Comparison of ENCODE assay signal across 21 cellular contexts in the genomic region with DNA sequence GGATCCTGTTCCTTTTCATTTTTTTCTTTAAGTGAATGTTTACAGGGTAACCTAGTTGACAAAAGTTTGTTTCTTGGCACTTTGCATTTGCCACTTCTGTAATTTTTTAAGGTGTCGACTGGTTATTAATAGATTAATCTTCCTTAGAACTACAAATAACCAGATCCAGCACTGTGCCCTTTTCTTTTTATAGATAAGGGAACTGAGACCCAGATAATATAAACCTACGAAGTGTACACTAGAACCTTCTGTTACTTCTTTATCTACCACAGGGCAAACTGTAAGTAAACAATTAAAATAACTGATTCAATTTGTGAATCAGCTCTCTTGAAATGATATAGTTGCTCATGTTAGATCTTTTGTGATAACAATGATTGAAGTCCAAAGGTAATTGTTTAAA. TPM values are rescaled to one million over a fixed set of nuclear protein-coding genes. Genes with fewer than 3 reads are reported as not detected.
DNase-seq lines count a peak whose midpoint lies in the region; ATAC-seq lines count a peak whose summit lies in the region.
"Had no signal": no experiment of that assay in that cellular context is flagged by ENCODE, and none has a peak within 500 bp of the region (broad histone marks: within the 10 kb centered on the region; RNA-seq: fewer than 3 reads in every experiment).

No MANE protein-coding gene starts in this region.

- no peak overlapping the region for H3K4me2 ChIP-seq in trophoblast cell (ENCODE audit: low read length)

- H3K27ac ChIP-seq in SK-N-MC, result peak overlapping the region; percentile 65
- no peak overlapping the region for H3K27ac ChIP-seq in trophoblast cell (ENCODE audit: low read depth, low read length)
- H3K27ac ChIP-seq: right atrium auricular region, SJSA1, thyroid gland had no signal

- H3K36me3 ChIP-seq in SK-N-MC (ENCODE audit: insufficient read depth, low read length) (peaks cover 3% of the 10 kb centered on the region; the same call in 1 of the 2 replicates), trophoblast cell (ENCODE audit: control insufficient read depth in 1 of 2, insufficient read depth in 2 of 2, low read length in 2 of 2) (no peaks in the 10 kb centered on the region)
- H3K36me3 ChIP-seq: right atrium auricular region, thyroid gland had no signal

- H4K91ac ChIP-seq in trophoblast cell (ENCODE audit: low read depth, low read length), result no peak overlapping the region

- no peak overlapping the region for H2AFZ ChIP-seq in trophoblast cell (ENCODE audit: insufficient read depth, low read length, poor library complexity)

- no peak overlapping the region for H2BK120ac ChIP-seq in trophoblast cell (ENCODE audit: insufficient read depth, low read length, poor library complexity)

- H3K9ac ChIP-seq in SK-N-MC (ENCODE audit: insufficient read length) (peak overlapping the region; percentile 40), trophoblast cell (ENCODE audit: low read length) (no peak overlapping the region)

- no peak overlapping the region for H4K8ac ChIP-seq in trophoblast cell (ENCODE audit: low read depth, low read length)

- DNase-seq in NOMO-1 treated with DMSO at 0.1 percent for 48 hours (lab: John Stamatoyannopoulos, UW; ENCODE audit: unreplicated experiment), result peak; percentile 51
- DNase-seq in NOMO-1 treated with dmso at 0.1 percent for 144 hours (lab: John Stamatoyannopoulos, UW; ENCODE audit: unreplicated experiment), result no peak
- DNase-seq in SK-N-MC (ENCODE audit: low read depth, low spot score), result no peak
- no peak for DNase-seq in trophoblast cell
- DNase-seq in left lobe of liver (ENCODE audit: low spot score), result no peak
- DNase-seq in NCI-H187 treated with DMSO at 0.1 percent for 48 hours (lab: John Stamatoyannopoulos, UW), result no peak
- DNase-seq: activated CD4-positive, alpha-beta T cell treated with anti-CD3 and anti-CD28 coated beads for 48 hours; activated CD8-positive, alpha-beta memory T cell treated with anti-CD3 and anti-CD28 coated beads, Interleukin-2, amount 50 U/mL, for 4 hours; activated gamma-delta T cell; left ventricle myocardium superior; NCI-H2029 treated with DMSO at 0.1 percent for 48 hours; NCI-H510A treated with DMSO at 0.1 percent for 48 hours; occipital lobe; OCI-M1; thyroid gland had no signal

- H4K12ac ChIP-seq in trophoblast cell (ENCODE audit: low read depth, low read length), result no peak overlapping the region

- peak overlapping the region; percentile 69 for H3K27ac Mint-ChIP-seq in stimulated activated memory B cell treated with anti-CD40 and anti-IgM and Interleukin-4, amounts not matched to agents 10 μg/mL and 1 μg/mL and 100 μg/mL, for 72 hours
- H3K27ac Mint-ChIP-seq: CD14-positive monocyte; stimulated activated effector memory CD8-positive, alpha-beta T cell treated with anti-CD3 and anti-CD28 coated beads, Interleukin-12 subunit alpha, Interleukin-12 subunit beta, amount 100 ng/mL, for 72 hours had no signal

- no peaks in the 10 kb centered on the region for H3K27me3 ChIP-seq in trophoblast cell (ENCODE audit: insufficient read depth, low read length)
- H3K27me3 ChIP-seq: right atrium auricular region, SJSA1, thyroid gland had no signal

- no peak overlapping the region for H2BK12ac ChIP-seq in trophoblast cell (ENCODE audit: low read length)

- H3K36me3 Mint-ChIP-seq in stimulated activated memory B cell treated with anti-CD40 and anti-IgM and Interleukin-4, amounts not matched to agents 10 μg/mL and 1 μg/mL and 100 μg/mL, for 72 hours, result peaks cover 9% of the 10 kb centered on the region
- H3K36me3 Mint-ChIP-seq: stimulated activated effector memory CD8-positive, alpha-beta T cell treated with anti-CD3 and anti-CD28 coated beads, Interleukin-12 subunit alpha, Interleukin-12 subunit beta, amount 100 ng/mL, for 72 hours had no signal

- no peak overlapping the region for H3K23ac ChIP-seq in trophoblast cell (ENCODE audit: low read length)

- peak overlapping the region; percentile 62 for H3K4me3 Mint-ChIP-seq in stimulated activated memory B cell treated with anti-CD40 and anti-IgM and Interleukin-4, amounts not matched to agents 10 μg/mL and 1 μg/mL and 100 μg/mL, for 72 hours
- H3K4me3 Mint-ChIP-seq: CD14-positive monocyte; stimulated activated effector memory CD8-positive, alpha-beta T cell treated with anti-CD3 and anti-CD28 coated beads, Interleukin-12 subunit alpha, Interleukin-12 subunit beta, amount 100 ng/mL, for 72 hours had no signal

- WGBS in trophoblast cell (ENCODE audit: extremely low coverage, insufficient coverage, insufficient read length), result no CpG with 5 or more reads among the region's 2 CpGs

- H3K79me1 ChIP-seq in trophoblast cell (ENCODE audit: low read length), result no peaks in the 10 kb centered on the region

- no peak overlapping the region for H3K18ac ChIP-seq in trophoblast cell (ENCODE audit: low read length)

- no peaks in the 10 kb centered on the region for H3K79me2 ChIP-seq in trophoblast cell (ENCODE audit: control insufficient read depth, insufficient read depth, low read length, poor library complexity)

- ATAC-seq in HG03342 (IDR thresholded peaks at IDR 0.05; ENCODE audit: unreplicated experiment) (peak; percentile 72), left lobe of liver (no peak)
- ATAC-seq in stimulated activated memory B cell treated with anti-CD40 and anti-IgM and Interleukin-4, amounts not matched to agents 10 μg/mL and 1 μg/mL and 100 μg/mL, for 72 hours, result peak; percentile 86
- ATAC-seq: left ventricle myocardium superior; stimulated activated effector memory CD8-positive, alpha-beta T cell treated with anti-CD3 and anti-CD28 coated beads, Interleukin-12 subunit alpha, Interleukin-12 subunit beta, amount 100 ng/mL, for 72 hours had no signal

- H3K9me3 ChIP-seq in SK-N-MC (ENCODE audit: low read depth, low read length), result no peaks in the 10 kb centered on the region
- H3K9me3 ChIP-seq in trophoblast cell (ENCODE audit: insufficient read depth, low read depth, low read length), result no peaks in the 10 kb centered on the region
- H3K9me3 ChIP-seq: right atrium auricular region, SJSA1, thyroid gland had no signal

- no peaks in the 10 kb centered on the region for H3K9me3 Mint-ChIP-seq in stimulated activated memory B cell treated with anti-CD40 and anti-IgM and Interleukin-4, amounts not matched to agents 10 μg/mL and 1 μg/mL and 100 μg/mL, for 72 hours
- H3K9me3 Mint-ChIP-seq: stimulated activated effector memory CD8-positive, alpha-beta T cell treated with anti-CD3 and anti-CD28 coated beads, Interleukin-12 subunit alpha, Interleukin-12 subunit beta, amount 100 ng/mL, for 72 hours had no signal

- H3K4ac ChIP-seq in trophoblast cell (ENCODE audit: low read depth, low read length), result no peak overlapping the region

- no peak overlapping the region for H2BK5ac ChIP-seq in trophoblast cell (ENCODE audit: low read depth, low read length, poor library complexity)

- no peak overlapping the region for H3K14ac ChIP-seq in trophoblast cell (ENCODE audit: low read length)

- H3K27me3 Mint-ChIP-seq in stimulated activated memory B cell treated with anti-CD40 and anti-IgM and Interleukin-4, amounts not matched to agents 10 μg/mL and 1 μg/mL and 100 μg/mL, for 72 hours, result no peaks in the 10 kb centered on the region

- H3K4me3 ChIP-seq in SK-N-MC (peak overlapping the region; percentile 36; the same call in 1 of the 2 replicates), trophoblast cell (ENCODE audit: low read depth, low read length) (no peak overlapping the region)
- H3K4me3 ChIP-seq: right atrium auricular region, SJSA1, thyroid gland had no signal

- H2AK5ac ChIP-seq in trophoblast cell (ENCODE audit: low read length), result no peak overlapping the region

- no peaks in the 10 kb centered on the region for H3K4me1 ChIP-seq in trophoblast cell (ENCODE audit: control insufficient read depth in 1 of 2, insufficient read depth in 2 of 2, low read length in 2 of 2)
- H3K4me1 ChIP-seq: SJSA1 had no signal

- peaks cover 46% of the 10 kb centered on the region for H3K4me1 Mint-ChIP-seq in stimulated activated memory B cell treated with anti-CD40 and anti-IgM and Interleukin-4, amounts not matched to agents 10 μg/mL and 1 μg/mL and 100 μg/mL, for 72 hours
- H3K4me1 Mint-ChIP-seq: stimulated activated effector memory CD8-positive, alpha-beta T cell treated with anti-CD3 and anti-CD28 coated beads, Interleukin-12 subunit alpha, Interleukin-12 subunit beta, amount 100 ng/mL, for 72 hours had no signal

RNA-seq across cellular contexts. Expression of gene NLK, which starts 55.4 kb away (rescaled TPM):
- 29.9 and 31.7 TPM in 2 replicates for polyA plus RNA-seq in trophoblast cell (2013)
- total RNA-seq in left lobe of liver, result 7.5 TPM
